In genomic region chr11:69907611-69908010, GRCh38 we compare ENCODE assay signal across 22 cellular contexts.
DNase-seq lines count a peak whose midpoint lies in the region; ATAC-seq and TF ChIP-seq lines count a peak whose summit lies in the region.
"Had no signal": no experiment of that assay in that cellular context is flagged by ENCODE, and none has a peak within 500 bp of the region (broad histone marks: within the 10 kb centered on the region; RNA-seq: fewer than 3 reads in every experiment).

No MANE protein-coding gene starts in this region.

- H2BK5ac ChIP-seq in neuronal stem cell (ENCODE audit: low read length), result no peak overlapping the region

- no peaks in the 10 kb centered on the region for H3K4me1 Mint-ChIP-seq in chondrocyte (ENCODE audit: low read depth)
- no peaks in the 10 kb centered on the region for H3K4me1 Mint-ChIP-seq in activated naive CD8-positive, alpha-beta T cell treated with anti-CD3 and anti-CD28 coated beads, Interleukin-2, amount 50 U/mL, for 24 hours
- H3K4me1 Mint-ChIP-seq in CD8-positive, alpha-beta T cell (ENCODE audit: low read depth), result no peaks in the 10 kb centered on the region
- H3K4me1 Mint-ChIP-seq: CD14-positive monocyte; CD4-positive, alpha-beta memory T cell had no signal

- POLR2A ChIA-PET in CD8-positive, alpha-beta T cell (lab: Charles Lee), result no interaction called here

- H3K36me3 ChIP-seq in neuronal stem cell (replicated peaks in 1 of 2; ENCODE audit: control insufficient read depth in 2 of 2, insufficient read depth in 2 of 2, low read length in 2 of 2) (no peaks in the 10 kb centered on the region), spleen (no peaks in the 10 kb centered on the region)
- no peaks in the 10 kb centered on the region for H3K36me3 ChIP-seq in CD8-positive, alpha-beta T cell (ENCODE audit: insufficient read depth, low read length)
- H3K36me3 ChIP-seq: HAP-1 had no signal

- no peak overlapping the region for H2BK120ac ChIP-seq in neuronal stem cell (ENCODE audit: low read depth, low read length)

- no peak for ATAC-seq in Right ventricle myocardium superior (ENCODE audit: poor library complexity)
- no peak for ATAC-seq in left cardiac atrium
- ATAC-seq in activated naive CD8-positive, alpha-beta T cell treated with anti-CD3 and anti-CD28 coated beads, Interleukin-2, amount 50 U/mL, for 24 hours, result no peak
- no peak for ATAC-seq in CD8-positive, alpha-beta T cell
- ATAC-seq: A549, GM12878 had no signal

- TF ChIP-seq CTCF in chondrocyte (IDR thresholded peaks at IDR 0.05) (no peak), spleen (IDR thresholded peaks at IDR 0.05 in 8 of 11, conservative IDR thresholded peaks at IDR 0.05 in 3 of 11) (no peak)
- no peak for TF ChIP-seq CTCF in CD8-positive, alpha-beta T cell (IDR thresholded peaks at IDR 0.05)

- H3K4me1 ChIP-seq in neuronal stem cell (ENCODE audit: control insufficient read depth in 2 of 2, insufficient read depth in 1 of 2, low read depth in 1 of 2, low read length in 2 of 2) (no peaks in the 10 kb centered on the region), spleen (peaks cover 0 to 7% (median 0%) of the 10 kb centered on the region in 6 donors)
- no peaks in the 10 kb centered on the region for H3K4me1 ChIP-seq in CD8-positive, alpha-beta T cell (ENCODE audit: insufficient read depth, low read length)
- H3K4me1 ChIP-seq: HAP-1 had no signal

- no peak overlapping the region for H3K23ac ChIP-seq in neuronal stem cell (ENCODE audit: low read depth, low read length, poor library complexity)

- no peak overlapping the region for H2BK15ac ChIP-seq in neuronal stem cell (ENCODE audit: low read length)

- H3K18ac ChIP-seq in neuronal stem cell (ENCODE audit: low read length), result peak overlapping the region; percentile 21

- no peak overlapping the region for H2BK12ac ChIP-seq in neuronal stem cell (ENCODE audit: low read length)

- DNase-seq in Right ventricle myocardium superior, result peak; percentile 26
- no peak for DNase-seq in left cardiac atrium
- peak; percentile 55 for DNase-seq in chondrocyte (ENCODE audit: low spot score)
- DNase-seq in neuronal stem cell (ENCODE audit: low spot score), result no peak
- DNase-seq in spleen, result peak; percentile 63
- no peak for DNase-seq in NCI-H2029 treated with DMSO at 0.1 percent for 48 hours (lab: John Stamatoyannopoulos, UW)
- no peak for DNase-seq in activated naive CD8-positive, alpha-beta T cell treated with anti-CD3 and anti-CD28 coated beads, Interleukin-2, amount 50 U/mL, for 24 hours
- no peak for DNase-seq in CD8-positive, alpha-beta T cell
- DNase-seq: AML-193; Calu3; CD4-positive, alpha-beta memory T cell; DMS 273 treated with DMSO at 0.1 percent for 48 hours; DMS53; DND-41; EL; GM23248; IMR-90 had no signal

- H3K4ac ChIP-seq in neuronal stem cell (ENCODE audit: low read length), result no peak overlapping the region

- H3K4me3 Mint-ChIP-seq in chondrocyte (ENCODE audit: unreplicated experiment), result no peak overlapping the region
- no peak overlapping the region for H3K4me3 Mint-ChIP-seq in activated naive CD8-positive, alpha-beta T cell treated with anti-CD3 and anti-CD28 coated beads, Interleukin-2, amount 50 U/mL, for 24 hours
- H3K4me3 Mint-ChIP-seq in CD8-positive, alpha-beta T cell, result no peak overlapping the region
- H3K4me3 Mint-ChIP-seq: CD14-positive monocyte; CD4-positive, alpha-beta memory T cell had no signal

- no peak overlapping the region for H3K27ac Mint-ChIP-seq in chondrocyte (ENCODE audit: unreplicated experiment)
- H3K27ac Mint-ChIP-seq in activated naive CD8-positive, alpha-beta T cell treated with anti-CD3 and anti-CD28 coated beads, Interleukin-2, amount 50 U/mL, for 24 hours, result no peak overlapping the region
- H3K27ac Mint-ChIP-seq in CD8-positive, alpha-beta T cell, result no peak overlapping the region
- H3K27ac Mint-ChIP-seq: CD14-positive monocyte; CD4-positive, alpha-beta memory T cell had no signal

- H3K36me3 Mint-ChIP-seq in chondrocyte (ENCODE audit: low read depth), result no peaks in the 10 kb centered on the region
- H3K36me3 Mint-ChIP-seq in activated naive CD8-positive, alpha-beta T cell treated with anti-CD3 and anti-CD28 coated beads, Interleukin-2, amount 50 U/mL, for 24 hours (ENCODE audit: low read depth), result no peaks in the 10 kb centered on the region
- no peaks in the 10 kb centered on the region for H3K36me3 Mint-ChIP-seq in CD8-positive, alpha-beta T cell
- H3K36me3 Mint-ChIP-seq: CD14-positive monocyte; CD4-positive, alpha-beta memory T cell had no signal

- H4K91ac ChIP-seq in neuronal stem cell (ENCODE audit: low read depth, low read length, poor library complexity), result no peak overlapping the region

- intact Hi-C loops in Right ventricle myocardium superior (cut with DNase I), result no loop called here
- intact Hi-C loops in left cardiac atrium (cut with DNase I), result no loop called here
- intact Hi-C loops in spleen (cut with DNase I; ENCODE audit: low total_unique reads), result no loop called here
- intact Hi-C loops in CD8-positive, alpha-beta T cell (cut with DNase I, micrococcal nuclease), result no loop called here

- no peak overlapping the region for H3K4me2 ChIP-seq in neuronal stem cell (ENCODE audit: insufficient read depth, low read length, poor library complexity, severe bottlenecking)
- H3K4me2 ChIP-seq: A549 had no signal

- H4K8ac ChIP-seq in neuronal stem cell (ENCODE audit: low read depth, low read length), result no peak overlapping the region

- H3K9me3 ChIP-seq in neuronal stem cell (replicated peaks in 1 of 2; ENCODE audit: control insufficient read depth in 2 of 2, insufficient read depth in 1 of 2, low read depth in 1 of 2, low read length in 2 of 2), result no peaks in the 10 kb centered on the region
- H3K9me3 ChIP-seq in spleen, result no peaks in the 10 kb centered on the region
- no peaks in the 10 kb centered on the region for H3K9me3 ChIP-seq in CD8-positive, alpha-beta T cell (ENCODE audit: low read length)
- H3K9me3 ChIP-seq: A549, HAP-1 had no signal

- no peak overlapping the region for H3K27ac ChIP-seq in neuronal stem cell (replicated peaks; ENCODE audit: low read length)
- no peak overlapping the region for H3K27ac ChIP-seq in spleen
- no peak overlapping the region for H3K27ac ChIP-seq in CD8-positive, alpha-beta T cell (ENCODE audit: low read depth, low read length)
- H3K27ac ChIP-seq: 22Rv1, A549, GM23248 had no signal

- H3K14ac ChIP-seq in neuronal stem cell (ENCODE audit: low read length), result no peak overlapping the region

- H2AK5ac ChIP-seq in neuronal stem cell (ENCODE audit: low read depth, low read length), result peak overlapping the region; percentile 14

- no peaks in the 10 kb centered on the region for H3K79me1 ChIP-seq in neuronal stem cell (ENCODE audit: low read depth, low read length)

- CTCF ChIA-PET in CD8-positive, alpha-beta T cell (lab: Charles Lee), result interaction anchor here (0.9 to 2.5 kb wide), 3 partner anchors 8 to 288 kb away, joined by 3 to 9 read pairs (median 4); no protein-coding TSS in a partner anchor

- no peaks in the 10 kb centered on the region for H3K9me3 Mint-ChIP-seq in chondrocyte (ENCODE audit: low read depth)
- H3K9me3 Mint-ChIP-seq in activated naive CD8-positive, alpha-beta T cell treated with anti-CD3 and anti-CD28 coated beads, Interleukin-2, amount 50 U/mL, for 24 hours, result no peaks in the 10 kb centered on the region
- H3K9me3 Mint-ChIP-seq in CD8-positive, alpha-beta T cell, result no peaks in the 10 kb centered on the region
- H3K9me3 Mint-ChIP-seq: CD14-positive monocyte; CD4-positive, alpha-beta memory T cell had no signal

- no CpG with 5 or more reads among the region's 11 CpGs for WGBS in neuronal stem cell (ENCODE audit: extremely low coverage in 2 of 2, insufficient read length in 2 of 2, insufficient replicate concordance in 1 of 2), 2 donors
- 85 to 89% (median 86%) methylated on average over 11 of the region's 11 CpGs for WGBS in spleen, 5 donors

- H3K27me3 ChIP-seq in neuronal stem cell (ENCODE audit: control insufficient read depth in 3 of 3, insufficient read depth in 3 of 3, low read depth in 1 of 3, low read length in 3 of 3) (peaks cover 0 to 3% (median 0%) of the 10 kb centered on the region in 3 experiments), spleen (replicated peaks in 1 of 7) (peaks cover 0 to 99% (median 19%) of the 10 kb centered on the region in 7 donors)
- H3K27me3 ChIP-seq in CD8-positive, alpha-beta T cell (ENCODE audit: insufficient read depth, low read length), result no peaks in the 10 kb centered on the region

- H3K9ac ChIP-seq in neuronal stem cell (ENCODE audit: low read depth, low read length, poor library complexity), result peak overlapping the region; percentile 9
- H3K9ac ChIP-seq: GM23248 had no signal

- H3K4me3 ChIP-seq in neuronal stem cell (ENCODE audit: low read length in 2 of 2) (no peak overlapping the region), spleen (no peak overlapping the region)
- no peak overlapping the region for H3K4me3 ChIP-seq in CD8-positive, alpha-beta T cell (ENCODE audit: low read depth, low read length)
- H3K4me3 ChIP-seq: A549, GM12878, GM23248, HAP-1 had no signal

- no peak for TF ChIP-seq POLR2A in spleen (IDR thresholded peaks at IDR 0.05)

- peaks cover 22% of the 10 kb centered on the region for H3K27me3 Mint-ChIP-seq in chondrocyte (ENCODE audit: low read depth)
- H3K27me3 Mint-ChIP-seq in activated naive CD8-positive, alpha-beta T cell treated with anti-CD3 and anti-CD28 coated beads, Interleukin-2, amount 50 U/mL, for 24 hours, result peaks cover 16% of the 10 kb centered on the region
- H3K27me3 Mint-ChIP-seq in CD8-positive, alpha-beta T cell (ENCODE audit: low read depth), result peaks cover 22% of the 10 kb centered on the region

- no peak overlapping the region for H2AFZ ChIP-seq in neuronal stem cell (ENCODE audit: low read length)
- H2AFZ ChIP-seq: GM23248 had no signal

Comparison
In these comparisons a context has a peak if more than half of its experiments do, and no peak if none do; other contexts are left out.
1. DNase-seq: peak in Right ventricle myocardium superior (single experiment), chondrocyte (single experiment) and spleen (single experiment); none in left cardiac atrium (single experiment), neuronal stem cell (single experiment), NCI-H2029 treated with DMSO at 0.1 percent for 48 hours (single experiment), activated naive CD8-positive, alpha-beta T cell treated with anti-CD3 and anti-CD28 coated beads, Interleukin-2, amount 50 U/mL, for 24 hours (single experiment) and CD8-positive, alpha-beta T cell (0 of 7).